26 cellular contexts compared by ENCODE assay signal in genomic region chr1:178496410-178497135, GRCh38. TPM values are rescaled to one million over a fixed set of nuclear protein-coding genes. Genes with fewer than 3 reads are reported as not detected.
A peak's percentile ranks its signal among the peaks of the same experiment; 100 is the strongest.
DNase-seq lines count a peak whose midpoint lies in the region; ATAC-seq and TF ChIP-seq lines count a peak whose summit lies in the region.
"Had no signal": no experiment of that assay in that cellular context is flagged by ENCODE, and none has a peak within 500 bp of the region (broad histone marks: within the 10 kb centered on the region; RNA-seq: fewer than 3 reads in every experiment).

Gene CLEC20A, minus strand, starts transcription at chr1:178496964. Its CDS starts 25 bp downstream, at chr1:178496939.

- H2BK15ac ChIP-seq in H9 (ENCODE audit: low read depth, low read length): no peak within 1 kb of the TSS

- no peak within 1 kb of the TSS for H3K9ac ChIP-seq in H9 (ENCODE audit: extremely low read depth, insufficient read length, low read length)
- H3K9ac ChIP-seq: GM23248 had no signal

- no peak within 1 kb of the TSS for H2BK20ac ChIP-seq in H9 (ENCODE audit: low read depth, low read length, poor library complexity, severe bottlenecking)

- H2AK5ac ChIP-seq in H9 (ENCODE audit: insufficient read length, low read length): no peak within 1 kb of the TSS

- no peaks in the 10 kb centered on the region for H3K9me3 Mint-ChIP-seq in natural killer cell treated with Interleukin-12 subunit alpha and Interleukin-12 subunit beta and Interleukin-15 and Interleukin-18, amount 100 ng/mL, for 72 hours
- H3K9me3 Mint-ChIP-seq in natural killer cell (no peaks in the 10 kb centered on the region), H9 (no peaks in the 10 kb centered on the region), neural crest cell (no peaks in the 10 kb centered on the region)
- H3K9me3 Mint-ChIP-seq: IgD-negative memory B cell had no signal

- H3K27ac ChIP-seq in H9 (ENCODE audit: insufficient read length, low read depth, low read length): no peak within 1 kb of the TSS
- H3K27ac ChIP-seq in testis: no peak within 1 kb of the TSS
- H3K27ac ChIP-seq in upper lobe of right lung: no peak within 1 kb of the TSS
- H3K27ac ChIP-seq: A549, GM23248, Peyer's patch had no signal

- H3K36me3 Mint-ChIP-seq in natural killer cell treated with Interleukin-12 subunit alpha and Interleukin-12 subunit beta and Interleukin-15 and Interleukin-18, amount 100 ng/mL, for 72 hours: no peaks in the 10 kb centered on the region
- no peaks in the 10 kb centered on the region for H3K36me3 Mint-ChIP-seq in natural killer cell
- H3K36me3 Mint-ChIP-seq in H9 (ENCODE audit: insufficient read depth in 1 of 3, low read depth in 3 of 3): no peaks in the 10 kb centered on the region
- H3K36me3 Mint-ChIP-seq in neural crest cell (ENCODE audit: low read depth): no peaks in the 10 kb centered on the region
- H3K36me3 Mint-ChIP-seq: CD4-positive, CD25-positive, alpha-beta regulatory T cell had no signal

- H3K18ac ChIP-seq in H9 (ENCODE audit: insufficient read length, low read depth, low read length): no peak within 1 kb of the TSS

- intact Hi-C loops in natural killer cell (cut with micrococcal nuclease) (no loop called here), testis (cut with DNase I; ENCODE audit: low total_unique reads) (no loop called here), upper lobe of right lung (cut with DNase I) (no loop called here)

- H2AFZ ChIP-seq in H9 (ENCODE audit: low read length): no peak within 1 kb of the TSS
- H2AFZ ChIP-seq: GM23248 had no signal

- no CpG with 5 or more reads among the region's 26 CpGs for WGBS in H9 (ENCODE audit: extremely low coverage, insufficient read length, low lambda C conversion rate)
- 94 to 97% methylated on average over 26 of the region's 26 CpGs for WGBS in testis, 2 donors

- no peak within 1 kb of the TSS for H3K27ac Mint-ChIP-seq in natural killer cell treated with Interleukin-12 subunit alpha and Interleukin-12 subunit beta and Interleukin-15 and Interleukin-18, amount 100 ng/mL, for 72 hours
- no peak within 1 kb of the TSS for H3K27ac Mint-ChIP-seq in natural killer cell
- H3K27ac Mint-ChIP-seq in H9: peak within 1 kb of the TSS in 1 of 3 experiments; percentile 52; a peak in 1 of 7 replicates
- peak within 1 kb of the TSS; percentile 53 for H3K27ac Mint-ChIP-seq in neural crest cell (ENCODE audit: unreplicated experiment)
- H3K27ac Mint-ChIP-seq: B cell; CD4-positive, CD25-positive, alpha-beta regulatory T cell; IgD-negative memory B cell had no signal

- no peak within 1 kb of the TSS for H3K14ac ChIP-seq in H9 (ENCODE audit: insufficient read depth, low read length)

- H4K8ac ChIP-seq in H9 (replicated peaks; ENCODE audit: insufficient read length, low read depth, low read length): no peak within 1 kb of the TSS

- H3K79me2 ChIP-seq in H9 (ENCODE audit: insufficient read depth, low read length): no peaks in the 10 kb centered on the region

- H2BK12ac ChIP-seq in H9 (ENCODE audit: insufficient read length, low read depth, low read length): no peak within 1 kb of the TSS

- H3K4me3 Mint-ChIP-seq in natural killer cell treated with Interleukin-12 subunit alpha and Interleukin-12 subunit beta and Interleukin-15 and Interleukin-18, amount 100 ng/mL, for 72 hours: no peak within 1 kb of the TSS
- H3K4me3 Mint-ChIP-seq in natural killer cell (no peak within 1 kb of the TSS), H9 (no peak within 1 kb of the TSS), neural crest cell (no peak within 1 kb of the TSS)
- H3K4me3 Mint-ChIP-seq: B cell, IgD-negative memory B cell had no signal

- no peaks in the 10 kb centered on the region for H3K27me3 ChIP-seq in H9 (ENCODE audit: insufficient read depth, low read length)
- no peaks in the 10 kb centered on the region for H3K27me3 ChIP-seq in testis
- no peaks in the 10 kb centered on the region for H3K27me3 ChIP-seq in upper lobe of right lung
- H3K27me3 ChIP-seq: Peyer's patch had no signal

- H3K23ac ChIP-seq in H9 (ENCODE audit: insufficient read length, low read depth, low read length): no peak within 1 kb of the TSS

- no peak within 1 kb of the TSS for H3T11ph ChIP-seq in H9 (ENCODE audit: low read length)

- H3K4me2 ChIP-seq in H9 (ENCODE audit: insufficient read depth, insufficient read length, low read length): no peak within 1 kb of the TSS
- H3K4me2 ChIP-seq: A549 had no signal

- H3K4me1 Mint-ChIP-seq in natural killer cell treated with Interleukin-12 subunit alpha and Interleukin-12 subunit beta and Interleukin-15 and Interleukin-18, amount 100 ng/mL, for 72 hours (ENCODE audit: low read depth in 2 of 2): no peaks in the 10 kb centered on the region
- H3K4me1 Mint-ChIP-seq in natural killer cell: peaks cover 0 to 2% of the 10 kb centered on the region in 2 donors
- H3K4me1 Mint-ChIP-seq in H9: peaks cover 13 to 21% of the 10 kb centered on the region in 2 experiments
- peaks cover 5% of the 10 kb centered on the region for H3K4me1 Mint-ChIP-seq in neural crest cell
- H3K4me1 Mint-ChIP-seq: B cell; CD4-positive, CD25-positive, alpha-beta regulatory T cell; IgD-negative memory B cell had no signal

- no peak within 1 kb of the TSS for H3K4me3 ChIP-seq in testis
- H3K4me3 ChIP-seq in upper lobe of right lung: no peak within 1 kb of the TSS
- H3K4me3 ChIP-seq: A549, GM23248, Peyer's patch had no signal

- no peaks in the 10 kb centered on the region for H3K23me2 ChIP-seq in H9 (ENCODE audit: insufficient read length, low read depth, low read length, poor library complexity, severe bottlenecking)

- DNase-seq in natural killer cell treated with Interleukin-12 subunit alpha and Interleukin-12 subunit beta and Interleukin-15 and Interleukin-18, amount 100 ng/mL, for 72 hours (ENCODE audit: low spot score): peak; percentile 51
- DNase-seq in natural killer cell (no peak), H9 (peak; percentile 20), neural crest cell (ENCODE audit: low read depth, low spot score) (no peak), testis (peak; percentile 4), COLO829 (ENCODE audit: low spot score) (no peak), iPS-NIHi11 (ENCODE audit: low spot score) (no peak), upper lobe of right lung (no peak)
- DNase-seq: CD4-positive, CD25-positive, alpha-beta regulatory T cell; COR-L47; DMS153; GM23248; NCI-H1105 treated with DMSO at 0.1 percent for 48 hours; NCI-H2081; NCI-H2171; NCI-H345; NCI-H524; NCI-H774; NK-92 treated with Interleukin-12 subunit alpha and Interleukin-12 subunit beta, amount 100 ng/mL, for 24 hours had no signal

- no peak for ATAC-seq in natural killer cell treated with Interleukin-12 subunit alpha and Interleukin-12 subunit beta and Interleukin-15 and Interleukin-18, amount 100 ng/mL, for 72 hours
- ATAC-seq in natural killer cell: no peak
- no peak for ATAC-seq in upper lobe of right lung
- ATAC-seq: A549, HCT116 had no signal

- H3K9me3 ChIP-seq in H9 (ENCODE audit: control insufficient read depth, low read depth, low read length) (no peaks in the 10 kb centered on the region), testis (no peaks in the 10 kb centered on the region), upper lobe of right lung (no peaks in the 10 kb centered on the region)
- H3K9me3 ChIP-seq: A549, Peyer's patch had no signal

- H2BK5ac ChIP-seq in H9 (ENCODE audit: insufficient read length, low read length): no peak within 1 kb of the TSS

- H3K4ac ChIP-seq in H9 (ENCODE audit: low read depth, low read length): no peak within 1 kb of the TSS

- H3K79me1 ChIP-seq in H9 (ENCODE audit: insufficient read depth, low read depth, low read length, poor library complexity, severe bottlenecking): no peaks in the 10 kb centered on the region

- no peak within 1 kb of the TSS for H2BK120ac ChIP-seq in H9 (ENCODE audit: low read depth, low read length, poor library complexity, severe bottlenecking)

- H4K5ac ChIP-seq in H9 (ENCODE audit: insufficient read length, low read depth, low read length): no peak within 1 kb of the TSS

- H3K56ac ChIP-seq in H9 (ENCODE audit: insufficient read length, low read depth, low read length): no peak within 1 kb of the TSS

- H3K36me3 ChIP-seq in testis (ENCODE audit: low read depth, missing control alignments) (no peaks in the 10 kb centered on the region), upper lobe of right lung (no peaks in the 10 kb centered on the region)
- H3K36me3 ChIP-seq: Peyer's patch had no signal

- no peak for TF ChIP-seq POLR2A in testis (IDR thresholded peaks at IDR 0.05)

- TF ChIP-seq CTCF in natural killer cell (IDR thresholded peaks at IDR 0.05): no peak
- TF ChIP-seq CTCF in H9 (conservative IDR thresholded peaks at IDR 0.05): no peak
- no peak for TF ChIP-seq CTCF in neural crest cell (conservative IDR thresholded peaks at IDR 0.05)
- TF ChIP-seq CTCF in testis (IDR thresholded peaks at IDR 0.05): no peak
- no peak for TF ChIP-seq CTCF in upper lobe of right lung (IDR thresholded peaks at IDR 0.05)

- no peaks in the 10 kb centered on the region for H3K27me3 Mint-ChIP-seq in natural killer cell treated with Interleukin-12 subunit alpha and Interleukin-12 subunit beta and Interleukin-15 and Interleukin-18, amount 100 ng/mL, for 72 hours
- H3K27me3 Mint-ChIP-seq in natural killer cell (ENCODE audit: low read depth in 2 of 2): peaks cover under 1 to 1% of the 10 kb centered on the region in 2 donors
- peaks cover 6% of the 10 kb centered on the region for H3K27me3 Mint-ChIP-seq in H9 (ENCODE audit: low read depth)
- H3K27me3 Mint-ChIP-seq in neural crest cell (ENCODE audit: low read depth): no peaks in the 10 kb centered on the region
- H3K27me3 Mint-ChIP-seq: CD4-positive, CD25-positive, alpha-beta regulatory T cell had no signal

- no peaks in the 10 kb centered on the region; the same call in 1 of the 2 replicates for H3K4me1 ChIP-seq in H9 (ENCODE audit: insufficient read depth, low read length)
- no peaks in the 10 kb centered on the region for H3K4me1 ChIP-seq in testis
- H3K4me1 ChIP-seq in upper lobe of right lung: no peaks in the 10 kb centered on the region
- H3K4me1 ChIP-seq: A549 had no signal

- no peaks in the 10 kb centered on the region for H4K20me1 ChIP-seq in H9 (ENCODE audit: control insufficient read depth, insufficient read depth, insufficient read length)

- no peak within 1 kb of the TSS for H4K91ac ChIP-seq in H9 (ENCODE audit: insufficient read length, low read depth, low read length)

RNA-seq across cellular contexts. Expression of gene CLEC20A, which starts in this region (rescaled TPM):
- total RNA-seq in natural killer cell treated with Interleukin-12 subunit alpha and Interleukin-12 subunit beta and Interleukin-15 and Interleukin-18, amount 100 ng/mL, for 72 hours: not detected
- total RNA-seq in natural killer cell: not detected
- total RNA-seq in H9 (2021): not detected in 2 replicates
- not detected in 2 replicates for total RNA-seq in neural crest cell
- 1 to 10 TPM; 1.1 to 6.1 TPM for total RNA-seq in testis
- 7.5 TPM for polyA plus RNA-seq in testis (ENCODE audit: insufficient read depth, low read depth, low replicate concordance)
- total RNA-seq in upper lobe of right lung: not detected
- total RNA-seq: CD4-positive, CD25-positive, alpha-beta regulatory T cell; G401; GM23248; OCI-LY7; Peyer's patch had no signal
- polyA plus RNA-seq: A549, GM23248 had no signal

Comparison
In these comparisons a context has a peak if more than half of its experiments do, and no peak if none do; other contexts are left out.
1. Peak in DNase-seq in natural killer cell treated with Interleukin-12 subunit alpha and Interleukin-12 subunit beta and Interleukin-15 and Interleukin-18, amount 100 ng/mL, for 72 hours; RNA of the gene not detected or under 1 TPM.
2. Peak in DNase-seq in H9; RNA of the gene not detected or under 1 TPM.